14 cellular contexts compared by ENCODE assay signal in genomic region chr3:23751485-23751811, GRCh38. TPM values are rescaled to one million over a fixed set of nuclear protein-coding genes. Genes with fewer than 3 reads are reported as not detected.
DNase-seq lines count a peak whose midpoint lies in the region; ATAC-seq, FAIRE-seq and TF ChIP-seq lines count a peak whose summit lies in the region.
"Had no signal": no experiment of that assay in that cellular context is flagged by ENCODE, and none has a peak within 500 bp of the region (broad histone marks: within the 10 kb centered on the region; RNA-seq: fewer than 3 reads in every experiment).

No MANE protein-coding gene starts in this region.

- POLR2A ChIA-PET in HEK293 (lab: Yijun Ruan, JAX) = no interaction called here
- POLR2A ChIA-PET in A673 (lab: Charles Lee; ENCODE audit: low non-redundant PET) = no interaction called here
- POLR2A ChIA-PET in HepG2 (lab: Yijun Ruan, JAX) = no interaction called here

- H3K36me3 ChIP-seq in HEK293 (ENCODE audit: control insufficient read depth in 2 of 2, insufficient read depth in 1 of 2, low read length in 2 of 2) (no peaks in the 10 kb centered on the region), trophoblast cell (ENCODE audit: control insufficient read depth in 1 of 2, insufficient read depth in 2 of 2, low read length in 2 of 2) (no peaks in the 10 kb centered on the region), A673 (ENCODE audit: insufficient read depth, low read length, poor library complexity, severe bottlenecking) (no peaks in the 10 kb centered on the region), HepG2 (replicated peaks in 1 of 2; ENCODE audit: control insufficient read depth in 1 of 2, insufficient read depth in 2 of 2, low read length in 2 of 2) (no peaks in the 10 kb centered on the region)

- no peak overlapping the region for H3K4ac ChIP-seq in trophoblast cell (ENCODE audit: low read depth, low read length)

- H2BK5ac ChIP-seq in trophoblast cell (ENCODE audit: low read depth, low read length, poor library complexity) = no peak overlapping the region

- H3K27ac ChIP-seq in HEK293 (ENCODE audit: extremely low read depth, low read depth, low read length) = no peak overlapping the region
- no peak overlapping the region for H3K27ac ChIP-seq in trophoblast cell (ENCODE audit: low read depth, low read length)
- H3K27ac ChIP-seq in A673 (ENCODE audit: low read depth, low read length, poor library complexity, severe bottlenecking) = no peak overlapping the region
- no peak overlapping the region for H3K27ac ChIP-seq in HepG2 (ENCODE audit: extremely low read length, insufficient read depth, low read length)

- H3K27me3 ChIP-seq in trophoblast cell (ENCODE audit: insufficient read depth, low read length) (no peaks in the 10 kb centered on the region), A673 (replicated peaks; ENCODE audit: insufficient read depth, low read depth, low read length, poor library complexity) (no peaks in the 10 kb centered on the region), HepG2 (ENCODE audit: control insufficient read depth in 1 of 2, insufficient read depth in 2 of 2, low read length in 2 of 2) (0 out of 5 replicates have a peak, but pooled peaks cover 0 to 4% of the 10 kb centered on the region in 2 experiments)

- no peak overlapping the region for H2BK120ac ChIP-seq in trophoblast cell (ENCODE audit: insufficient read depth, low read length, poor library complexity)

- H3K79me2 ChIP-seq in trophoblast cell (ENCODE audit: control insufficient read depth, insufficient read depth, low read length, poor library complexity) (no peaks in the 10 kb centered on the region), HepG2 (ENCODE audit: insufficient read depth, low read length) (no peaks in the 10 kb centered on the region)

- TF ChIP-seq RAD21 in HepG2 (CRISPR knock-in tag; IDR thresholded peaks at IDR 0.05) = no peak

- WGBS in trophoblast cell (ENCODE audit: extremely low coverage, insufficient coverage, insufficient read length) = no CpG with 5 or more reads among the region's 3 CpGs
- WGBS in HepG2 (ENCODE audit: low lambda C conversion rate) = 23% methylated on average over 3 of the region's 3 CpGs

- no peak overlapping the region for H3K18ac ChIP-seq in trophoblast cell (ENCODE audit: low read length)

- H2AFZ ChIP-seq in trophoblast cell (ENCODE audit: insufficient read depth, low read length, poor library complexity) = no peak overlapping the region
- H2AFZ ChIP-seq in HepG2 (ENCODE audit: low read length) = no peak overlapping the region

- H4K12ac ChIP-seq in trophoblast cell (ENCODE audit: low read depth, low read length) = no peak overlapping the region

- no TSS peak for BruUV-seq in A673 (replicated peaks; lab: Mats Ljungman, UMichigan)
- no TSS peak for BruUV-seq in HepG2 (replicated peaks; lab: Mats Ljungman, UMichigan)

- no peak overlapping the region for H4K8ac ChIP-seq in trophoblast cell (ENCODE audit: low read depth, low read length)

- H3K79me1 ChIP-seq in trophoblast cell (ENCODE audit: low read length) = peaks cover 13% of the 10 kb centered on the region

- no peak overlapping the region for H3K23ac ChIP-seq in trophoblast cell (ENCODE audit: low read length)

- peak overlapping the region; percentile 56 for H3K4me2 ChIP-seq in trophoblast cell (ENCODE audit: low read length)
- no peak overlapping the region for H3K4me2 ChIP-seq in HepG2 (ENCODE audit: low read depth, low read length)

- in situ Hi-C loops in astrocyte of the cerebellum (cut with HindIII; ENCODE audit: low sequenced_read_pairs) = no loop called here
- in situ Hi-C loops in HepG2 (cut with HindIII; ENCODE audit: extremely low pct_ligation_motif_present, low pct_unique_long_range_greater_than_20kb) = no loop called here

- TF ChIP-seq CTCF in HEK293 (tag by site-specific recombination; IDR thresholded peaks at IDR 0.05) (no peak), astrocyte of the cerebellum (IDR thresholded peaks at IDR 0.05; ENCODE audit: low read depth, low read length, missing control alignments) (no peak), A673 (conservative IDR thresholded peaks at IDR 0.05; ENCODE audit: low read depth, low read length) (no peak), HepG2 (CRISPR knock-in tag; IDR thresholded peaks at IDR 0.05) (no peak)

- H2BK12ac ChIP-seq in trophoblast cell (ENCODE audit: low read length) = no peak overlapping the region

- H3K4me3 ChIP-seq in HEK293 (ENCODE audit: low read depth, low read length) (no peak overlapping the region), astrocyte of the cerebellum (ENCODE audit: low read depth, low read length) (no peak overlapping the region), trophoblast cell (ENCODE audit: low read depth, low read length) (no peak overlapping the region), A673 (ENCODE audit: low read depth, low read length, poor library complexity, severe bottlenecking) (no peak overlapping the region), HepG2 (replicated peaks in 1 of 3; ENCODE audit: insufficient read depth in 1 of 3, low read depth in 2 of 3, low read length in 3 of 3) (no peak overlapping the region)

- CTCF ChIA-PET in HEK293 (lab: Yijun Ruan, JAX) = interaction anchor here (1.5 kb wide), 1 partner anchor 10 kb away, joined by 7 read pairs; no protein-coding TSS in a partner anchor
- CTCF ChIA-PET in A673 (lab: Charles Lee) = no interaction called here
- CTCF ChIA-PET in HepG2 (lab: Yijun Ruan, JAX; ENCODE audit: low intra/inter-chr PET ratio, low total read pairs) = no interaction called here

- no peaks in the 10 kb centered on the region for H4K20me1 ChIP-seq in HepG2 (ENCODE audit: insufficient read depth, low read length)

- no peaks in the 10 kb centered on the region for H3K9me3 ChIP-seq in HEK293 (ENCODE audit: control insufficient read depth, insufficient read depth, low read depth, low read length)
- H3K9me3 ChIP-seq in trophoblast cell (ENCODE audit: insufficient read depth, low read depth, low read length) = no peaks in the 10 kb centered on the region
- no peaks in the 10 kb centered on the region for H3K9me3 ChIP-seq in A673 (ENCODE audit: low read depth, low read length, poor library complexity, severe bottlenecking)
- no peaks in the 10 kb centered on the region for H3K9me3 ChIP-seq in HepG2 (ENCODE audit: low read length)

- H3K9ac ChIP-seq in trophoblast cell (ENCODE audit: low read length) (no peak overlapping the region), HepG2 (ENCODE audit: insufficient read depth, low read depth, low read length) (no peak overlapping the region)

- no peak for FAIRE-seq in HepG2 (lab: Jason Lieb, UNC)

- DNase-seq in astrocyte of the cerebellum (ENCODE audit: low read depth) = peak; percentile 23
- DNase-seq in iPS DF 19.7 (ENCODE audit: low read depth, low spot score) = peak; percentile 85
- DNase-seq in trophoblast cell = peak in 1 of 2 donors; percentile 32
- no peak for DNase-seq in A673 (ENCODE audit: low spot score)
- DNase-seq in HepG2 (ENCODE audit: low spot score) = no peak
- no peak for DNase-seq in NCI-H2081 treated with DMSO at 0.1 percent for 48 hours (lab: John Stamatoyannopoulos, UW)
- DNase-seq: activated CD4-positive, alpha-beta memory T cell treated with anti-CD3 and anti-CD28 coated beads for 36 hours; activated effector memory CD4-positive, alpha-beta T cell treated with Interleukin-2 at 50 U/mL for 16 hours; erythroblast; NCI-H446; T1000 had no signal

- intact Hi-C loops in A673 (cut with micrococcal nuclease; ENCODE audit: unreplicated experiment) (no loop called here), HepG2 (cut with micrococcal nuclease; ENCODE audit: unreplicated experiment) (no loop called here)

- ATAC-seq in GM19452 (IDR thresholded peaks at IDR 0.05; ENCODE audit: unreplicated experiment) (no peak), HepG2 (no peak)
- ATAC-seq: natural killer cell treated with Interleukin-12 subunit alpha and Interleukin-12 subunit beta and Interleukin-15 and Interleukin-18, amount 100 ng/mL, for 72 hours had no signal

- H3K4me1 ChIP-seq in HEK293 (ENCODE audit: control insufficient read depth, insufficient read depth, low read length) (no peaks in the 10 kb centered on the region), trophoblast cell (ENCODE audit: control insufficient read depth in 1 of 2, insufficient read depth in 2 of 2, low read length in 2 of 2) (peaks cover 14% of the 10 kb centered on the region in 2 experiments), A673 (ENCODE audit: insufficient read depth, low read length, poor library complexity, severe bottlenecking) (peaks cover 39% of the 10 kb centered on the region), HepG2 (ENCODE audit: insufficient read depth, low read length) (no peaks in the 10 kb centered on the region)

- TF ChIP-seq EP300 in HepG2 (IDR thresholded peaks at IDR 0.05; ENCODE audit: low read depth in 2 of 2, low read length in 2 of 2) = no peak
- TF ChIP-seq EP300 in HepG2 (CRISPR knock-in tag; IDR thresholded peaks at IDR 0.05; ENCODE audit: borderline replicate concordance) = no peak

- H3K14ac ChIP-seq in trophoblast cell (ENCODE audit: low read length) = no peak overlapping the region

- H2AK5ac ChIP-seq in trophoblast cell (ENCODE audit: low read length) = no peak overlapping the region

- no peak for TF ChIP-seq POLR2A in HepG2 (IDR thresholded peaks at IDR 0.05; ENCODE audit: insufficient read depth in 1 of 2, low read depth in 2 of 2, low read length in 2 of 2)

- H4K91ac ChIP-seq in trophoblast cell (ENCODE audit: low read depth, low read length) = no peak overlapping the region

RNA-seq across cellular contexts. Expression of gene UBE2E1, which starts 54.3 kb away (rescaled TPM):
- 130 and 138 TPM in 2 replicates for polyA plus RNA-seq in trophoblast cell (2013)
- total RNA-seq in A673 (2021) = 144 and 152 TPM in 2 replicates
- total RNA-seq in HepG2 (2016; rRNA removed; fragmentation: Illumina TruSeq; extraction: Trizol) = 61.8 and 82.6 TPM in 2 replicates
- 27.8 and 29.8 TPM in 2 replicates for total RNA-seq in HepG2 (2016; cell fraction: cytosol; rRNA removed; fragmentation: Illumina TruSeq; extraction: Trizol; ENCODE audit: low read depth)
- total RNA-seq in HepG2 (2016; cell fraction: insoluble cytoplasmic fraction; rRNA removed; fragmentation: Illumina TruSeq; extraction: Trizol) = 56.6 and 91.5 TPM in 2 replicates
- total RNA-seq in HepG2 (2016; cell fraction: membrane; rRNA removed; fragmentation: Illumina TruSeq; extraction: Trizol) = 51.7 and 51.8 TPM in 2 replicates
- total RNA-seq in HepG2 (2016; cell fraction: nucleus; rRNA removed; fragmentation: Illumina TruSeq; extraction: Trizol) = 40.2 and 43.9 TPM in 2 replicates
- polyA plus RNA-seq in HepG2 (2011; rRNA removed) = 55.4 and 56.2 TPM in 2 replicates
- polyA plus RNA-seq in HepG2 (2011; cell fraction: cytosol; rRNA removed) = 25.3 and 41.0 TPM in 2 replicates
- 24.4 and 30.9 TPM in 2 replicates for polyA plus RNA-seq in HepG2 (2011; cell fraction: nucleus; rRNA removed)
- polyA plus RNA-seq in HepG2 (2012) = 65.9 and 73.0 TPM in 2 replicates
- 40.2 and 48.2 TPM in 2 replicates for polyA plus RNA-seq in HepG2 (2016; cell fraction: cytosol; fragmentation: Illumina TruSeq; extraction: Trizol; ENCODE audit: low read depth)
- polyA plus RNA-seq in HepG2 (2016; cell fraction: insoluble cytoplasmic fraction; fragmentation: Illumina TruSeq; extraction: Trizol; ENCODE audit: low read depth) = 112 and 129 TPM in 2 replicates
- 57.7 and 60.5 TPM in 2 replicates for polyA plus RNA-seq in HepG2 (2016; cell fraction: membrane; fragmentation: Illumina TruSeq; extraction: Trizol; ENCODE audit: low read depth)
- polyA plus RNA-seq in HepG2 (2016; cell fraction: nucleus; fragmentation: Illumina TruSeq; extraction: Trizol; ENCODE audit: insufficient read depth, low read depth) = 73.6 and 78.6 TPM in 2 replicates
- 26.6 and 37.3 TPM in 2 replicates for polyA minus RNA-seq in HepG2 (2011; rRNA and poly(A)+ RNA removed; ENCODE audit: low replicate concordance)
- 24.6 and 36.0 TPM in 2 replicates for polyA minus RNA-seq in HepG2 (2011; cell fraction: cytosol; rRNA and poly(A)+ RNA removed)
- polyA minus RNA-seq in HepG2 (2011; cell fraction: nucleus; rRNA and poly(A)+ RNA removed) = 47.8 and 70.1 TPM in 2 replicates

Comparison
In these comparisons a context has a peak if more than half of its experiments do, and no peak if none do; other contexts are left out.
1. DNase-seq: peak in astrocyte of the cerebellum (single experiment) and iPS DF 19.7 (single experiment); none in A673 (single experiment), HepG2 (single experiment) and NCI-H2081 treated with DMSO at 0.1 percent for 48 hours (single experiment).
2. Of the 63 proteins assayed by ChIP-seq in both HepG2 and HEK293: peak only in HepG2: none; only in HEK293: PRDM10; in both: none; in neither: 62.